In genomic region chr9:33024126-33024965, GRCh38 we compare ENCODE assay signal across 8 cellular contexts. TPM values are rescaled to one million over a fixed set of nuclear protein-coding genes. Genes with fewer than 3 reads are reported as not detected.
DNase-seq lines count a peak whose midpoint lies in the region; ATAC-seq, FAIRE-seq and TF ChIP-seq lines count a peak whose summit lies in the region.

No MANE protein-coding gene starts in this region.

- intact Hi-C loops in right cardiac atrium (cut with DNase I), result no loop called here

- DNase-seq in GM12891 (ENCODE audit: insufficient read length, low spot score), result no peak
- peak; percentile 25 to 32 for DNase-seq in Kasumi-1 (lab: John Stamatoyannopoulos, UW)
- DNase-seq in activated naive CD8-positive, alpha-beta T cell treated with anti-CD3 and anti-CD28 coated beads for 36 hours, result no peak
- DNase-seq in right cardiac atrium, result peak in 1 of 3 donors; percentile 72
- no peak for DNase-seq in retinal pigment epithelial cell (ENCODE audit: low read depth)
- no peak for DNase-seq in T-helper 9 cell

- TF ChIP-seq POLR2A in GM12891 (IDR thresholded peaks at IDR 0.05; ENCODE audit: low read depth, low read length), result no peak

- TF ChIP-seq CTCF in retinal pigment epithelial cell (conservative IDR thresholded peaks at IDR 0.05; ENCODE audit: low read depth, low read length), result no peak

- H3K9me3 ChIP-seq in right cardiac atrium (ENCODE audit: control insufficient read depth, low read length), result no peaks in the 10 kb centered on the region

- FAIRE-seq in GM12891 (lab: Jason Lieb, UNC), result peak; percentile 56

- peak overlapping the region; percentile 94 for H3K27ac Mint-ChIP-seq in activated naive CD8-positive, alpha-beta T cell treated with anti-CD3 and anti-CD28 coated beads for 36 hours

- peak overlapping the region; percentile 85 for H3K27ac ChIP-seq in right cardiac atrium (ENCODE audit: low read length)

- peaks cover 60% of the 10 kb centered on the region for H3K36me3 Mint-ChIP-seq in activated naive CD8-positive, alpha-beta T cell treated with anti-CD3 and anti-CD28 coated beads for 36 hours

- H3K27me3 Mint-ChIP-seq in activated naive CD8-positive, alpha-beta T cell treated with anti-CD3 and anti-CD28 coated beads for 36 hours, result no peaks in the 10 kb centered on the region

- peak overlapping the region; percentile 75 for H3K4me3 ChIP-seq in right cardiac atrium (ENCODE audit: low read length)
- H3K4me3 ChIP-seq in retinal pigment epithelial cell (ENCODE audit: low read length), result peak overlapping the region; percentile 97

- peak; percentile 4 to 30 for ATAC-seq in right cardiac atrium
- no peak for ATAC-seq in HG03439 (IDR thresholded peaks at IDR 0.05; ENCODE audit: unreplicated experiment)
- no peak for ATAC-seq in GM19467 (IDR thresholded peaks at IDR 0.05; ENCODE audit: unreplicated experiment)

- H3K27me3 ChIP-seq in right cardiac atrium (ENCODE audit: control insufficient read depth, insufficient read depth), result no peaks in the 10 kb centered on the region

- H3K4me3 Mint-ChIP-seq in activated naive CD8-positive, alpha-beta T cell treated with anti-CD3 and anti-CD28 coated beads for 36 hours, result peak overlapping the region; percentile 94

- no peaks in the 10 kb centered on the region for H3K9me3 Mint-ChIP-seq in activated naive CD8-positive, alpha-beta T cell treated with anti-CD3 and anti-CD28 coated beads for 36 hours

- H3K4me1 ChIP-seq in right cardiac atrium (ENCODE audit: control insufficient read depth, insufficient read depth, low read length), result peaks cover 8% of the 10 kb centered on the region

- peaks cover 51% of the 10 kb centered on the region for H3K4me1 Mint-ChIP-seq in activated naive CD8-positive, alpha-beta T cell treated with anti-CD3 and anti-CD28 coated beads for 36 hours

- 11% methylated on average over 33 of the region's 33 CpGs for WGBS in right cardiac atrium

TF ChIP-seq in GM12891, 5 proteins besides CTCF, POLR2A, EP300 and RAD21:
- no peak for TF ChIP-seq PAX5 (IDR thresholded peaks at IDR 0.05; ENCODE audit: insufficient read depth, low read length, severe bottlenecking)
- no peak for TF ChIP-seq POU2F2 (IDR thresholded peaks at IDR 0.05; ENCODE audit: low read depth, low read length)
- TF ChIP-seq TAF1 (IDR thresholded peaks at IDR 0.05; ENCODE audit: low read depth, low read length), result no peak
- TF ChIP-seq POLR2AphosphoS5 (IDR thresholded peaks at IDR 0.05; ENCODE audit: low read depth, low read length), result no peak
- TF ChIP-seq SPI1 (IDR thresholded peaks at IDR 0.05; ENCODE audit: low read depth, low read length), result no peak

RNA-seq across cellular contexts. Expression of gene DNAJA1, which starts 0.7 kb away (rescaled TPM):
- polyA plus RNA-seq in GM12891 (2012; ENCODE audit: low read depth, missing spikeins), result 111 TPM
- total RNA-seq in activated naive CD8-positive, alpha-beta T cell treated with anti-CD3 and anti-CD28 coated beads for 36 hours, result 100 to 1,000 TPM; 222 to 223 TPM
- 100 to 1,000 TPM in 2 of 4 donors, 10 to 100 TPM in 2; 63.7 to 119 (median 91.2) TPM for total RNA-seq in right cardiac atrium
- 72.2 TPM for polyA plus RNA-seq in right cardiac atrium

RNA-seq across cellular contexts. Expression of gene APTX, which starts 22.9 kb away (rescaled TPM):
- 33.7 TPM for polyA plus RNA-seq in GM12891 (2012; ENCODE audit: low read depth, missing spikeins)
- 10 to 100 TPM; 55.4 to 59.1 TPM for total RNA-seq in activated naive CD8-positive, alpha-beta T cell treated with anti-CD3 and anti-CD28 coated beads for 36 hours
- 10 to 100 TPM; 15.7 to 16.8 (median 16.3) TPM for total RNA-seq in right cardiac atrium
- polyA plus RNA-seq in right cardiac atrium, result 17.1 TPM

RNA-seq across cellular contexts. Expression of gene SMU1, which starts 52.1 kb away (rescaled TPM):
- polyA plus RNA-seq in GM12891 (2012; ENCODE audit: low read depth, missing spikeins), result 11.9 TPM
- 10 to 100 TPM; 27.0 to 28.9 TPM for total RNA-seq in activated naive CD8-positive, alpha-beta T cell treated with anti-CD3 and anti-CD28 coated beads for 36 hours
- total RNA-seq in right cardiac atrium, result 10 to 100 TPM; 16.6 to 17.3 (median 17.0) TPM
- 9.4 TPM for polyA plus RNA-seq in right cardiac atrium

Comparison
In these comparisons a context has a peak if more than half of its experiments do, and no peak if none do; other contexts are left out.
1. DNase-seq: peak in Kasumi-1 (2 of 2); none in GM12891 (single experiment), activated naive CD8-positive, alpha-beta T cell treated with anti-CD3 and anti-CD28 coated beads for 36 hours (single experiment), retinal pigment epithelial cell (single experiment) and T-helper 9 cell (single experiment).
2. ATAC-seq: peak in right cardiac atrium (2 of 2); none in HG03439 (single experiment) and GM19467 (single experiment).